Comparison of ENCODE assay signal across 1 cellular context in genomic region chr17:50947844-50948514, GRCh38.
A peak's percentile ranks its signal among the peaks of the same experiment; 100 is the strongest.
TF ChIP-seq lines count a peak whose summit lies in the region.

No MANE protein-coding gene starts in this region.

TF ChIP-seq in K562, 482 proteins besides CTCF, POLR2A, EP300 and RAD21 (continued from another document):
- TF ChIP-seq, protein P1, sequence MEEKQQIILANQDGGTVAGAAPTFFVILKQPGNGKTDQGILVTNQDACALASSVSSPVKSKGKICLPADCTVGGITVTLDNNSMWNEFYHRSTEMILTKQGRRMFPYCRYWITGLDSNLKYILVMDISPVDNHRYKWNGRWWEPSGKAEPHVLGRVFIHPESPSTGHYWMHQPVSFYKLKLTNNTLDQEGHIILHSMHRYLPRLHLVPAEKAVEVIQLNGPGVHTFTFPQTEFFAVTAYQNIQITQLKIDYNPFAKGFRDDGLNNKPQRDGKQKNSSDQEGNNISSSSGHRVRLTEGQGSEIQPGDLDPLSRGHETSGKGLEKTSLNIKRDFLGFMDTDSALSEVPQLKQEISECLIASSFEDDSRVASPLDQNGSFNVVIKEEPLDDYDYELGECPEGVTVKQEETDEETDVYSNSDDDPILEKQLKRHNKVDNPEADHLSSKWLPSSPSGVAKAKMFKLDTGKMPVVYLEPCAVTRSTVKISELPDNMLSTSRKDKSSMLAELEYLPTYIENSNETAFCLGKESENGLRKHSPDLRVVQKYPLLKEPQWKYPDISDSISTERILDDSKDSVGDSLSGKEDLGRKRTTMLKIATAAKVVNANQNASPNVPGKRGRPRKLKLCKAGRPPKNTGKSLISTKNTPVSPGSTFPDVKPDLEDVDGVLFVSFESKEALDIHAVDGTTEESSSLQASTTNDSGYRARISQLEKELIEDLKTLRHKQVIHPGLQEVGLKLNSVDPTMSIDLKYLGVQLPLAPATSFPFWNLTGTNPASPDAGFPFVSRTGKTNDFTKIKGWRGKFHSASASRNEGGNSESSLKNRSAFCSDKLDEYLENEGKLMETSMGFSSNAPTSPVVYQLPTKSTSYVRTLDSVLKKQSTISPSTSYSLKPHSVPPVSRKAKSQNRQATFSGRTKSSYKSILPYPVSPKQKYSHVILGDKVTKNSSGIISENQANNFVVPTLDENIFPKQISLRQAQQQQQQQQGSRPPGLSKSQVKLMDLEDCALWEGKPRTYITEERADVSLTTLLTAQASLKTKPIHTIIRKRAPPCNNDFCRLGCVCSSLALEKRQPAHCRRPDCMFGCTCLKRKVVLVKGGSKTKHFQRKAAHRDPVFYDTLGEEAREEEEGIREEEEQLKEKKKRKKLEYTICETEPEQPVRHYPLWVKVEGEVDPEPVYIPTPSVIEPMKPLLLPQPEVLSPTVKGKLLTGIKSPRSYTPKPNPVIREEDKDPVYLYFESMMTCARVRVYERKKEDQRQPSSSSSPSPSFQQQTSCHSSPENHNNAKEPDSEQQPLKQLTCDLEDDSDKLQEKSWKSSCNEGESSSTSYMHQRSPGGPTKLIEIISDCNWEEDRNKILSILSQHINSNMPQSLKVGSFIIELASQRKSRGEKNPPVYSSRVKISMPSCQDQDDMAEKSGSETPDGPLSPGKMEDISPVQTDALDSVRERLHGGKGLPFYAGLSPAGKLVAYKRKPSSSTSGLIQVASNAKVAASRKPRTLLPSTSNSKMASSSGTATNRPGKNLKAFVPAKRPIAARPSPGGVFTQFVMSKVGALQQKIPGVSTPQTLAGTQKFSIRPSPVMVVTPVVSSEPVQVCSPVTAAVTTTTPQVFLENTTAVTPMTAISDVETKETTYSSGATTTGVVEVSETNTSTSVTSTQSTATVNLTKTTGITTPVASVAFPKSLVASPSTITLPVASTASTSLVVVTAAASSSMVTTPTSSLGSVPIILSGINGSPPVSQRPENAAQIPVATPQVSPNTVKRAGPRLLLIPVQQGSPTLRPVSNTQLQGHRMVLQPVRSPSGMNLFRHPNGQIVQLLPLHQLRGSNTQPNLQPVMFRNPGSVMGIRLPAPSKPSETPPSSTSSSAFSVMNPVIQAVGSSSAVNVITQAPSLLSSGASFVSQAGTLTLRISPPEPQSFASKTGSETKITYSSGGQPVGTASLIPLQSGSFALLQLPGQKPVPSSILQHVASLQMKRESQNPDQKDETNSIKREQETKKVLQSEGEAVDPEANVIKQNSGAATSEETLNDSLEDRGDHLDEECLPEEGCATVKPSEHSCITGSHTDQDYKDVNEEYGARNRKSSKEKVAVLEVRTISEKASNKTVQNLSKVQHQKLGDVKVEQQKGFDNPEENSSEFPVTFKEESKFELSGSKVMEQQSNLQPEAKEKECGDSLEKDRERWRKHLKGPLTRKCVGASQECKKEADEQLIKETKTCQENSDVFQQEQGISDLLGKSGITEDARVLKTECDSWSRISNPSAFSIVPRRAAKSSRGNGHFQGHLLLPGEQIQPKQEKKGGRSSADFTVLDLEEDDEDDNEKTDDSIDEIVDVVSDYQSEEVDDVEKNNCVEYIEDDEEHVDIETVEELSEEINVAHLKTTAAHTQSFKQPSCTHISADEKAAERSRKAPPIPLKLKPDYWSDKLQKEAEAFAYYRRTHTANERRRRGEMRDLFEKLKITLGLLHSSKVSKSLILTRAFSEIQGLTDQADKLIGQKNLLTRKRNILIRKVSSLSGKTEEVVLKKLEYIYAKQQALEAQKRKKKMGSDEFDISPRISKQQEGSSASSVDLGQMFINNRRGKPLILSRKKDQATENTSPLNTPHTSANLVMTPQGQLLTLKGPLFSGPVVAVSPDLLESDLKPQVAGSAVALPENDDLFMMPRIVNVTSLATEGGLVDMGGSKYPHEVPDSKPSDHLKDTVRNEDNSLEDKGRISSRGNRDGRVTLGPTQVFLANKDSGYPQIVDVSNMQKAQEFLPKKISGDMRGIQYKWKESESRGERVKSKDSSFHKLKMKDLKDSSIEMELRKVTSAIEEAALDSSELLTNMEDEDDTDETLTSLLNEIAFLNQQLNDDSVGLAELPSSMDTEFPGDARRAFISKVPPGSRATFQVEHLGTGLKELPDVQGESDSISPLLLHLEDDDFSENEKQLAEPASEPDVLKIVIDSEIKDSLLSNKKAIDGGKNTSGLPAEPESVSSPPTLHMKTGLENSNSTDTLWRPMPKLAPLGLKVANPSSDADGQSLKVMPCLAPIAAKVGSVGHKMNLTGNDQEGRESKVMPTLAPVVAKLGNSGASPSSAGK (IDR thresholded peaks at IDR 0.05), result no peak
- TF ChIP-seq DDX20 (tag; IDR thresholded peaks at IDR 0.05; ENCODE audit: low read depth) (no peak), PYGO2 (tag; IDR thresholded peaks at IDR 0.05) (no peak), ZNF639 (CRISPR knock-in tag; conservative IDR thresholded peaks at IDR 0.05 in 1 of 2, IDR thresholded peaks at IDR 0.05 in 1 of 2) (peak in 1 of 2 experiments; percentile 53; a peak in 1 of 4 replicates), USF2 (CRISPR knock-in tag; IDR thresholded peaks at IDR 0.05) (no peak), EHMT2 (IDR thresholded peaks at IDR 0.05) (no peak), YY1 (IDR thresholded peaks at IDR 0.05; ENCODE audit: borderline replicate concordance in 1 of 3, control insufficient read depth in 1 of 3, extremely low read depth in 1 of 3, insufficient read depth in 3 of 3, insufficient read length in 1 of 3, insufficient replicate concordance in 2 of 3, low read depth in 1 of 3, low read length in 2 of 3) (peak in 1 of 3 experiments; percentile 21), HDAC3 (IDR thresholded peaks at IDR 0.05; ENCODE audit: borderline replicate concordance, partially characterized antibody) (no peak), ARID2 (IDR thresholded peaks at IDR 0.05) (no peak), POLR2AphosphoS2 (IDR thresholded peaks at IDR 0.05; ENCODE audit: low read length) (no peak)
- TF ChIP-seq, protein P2, sequence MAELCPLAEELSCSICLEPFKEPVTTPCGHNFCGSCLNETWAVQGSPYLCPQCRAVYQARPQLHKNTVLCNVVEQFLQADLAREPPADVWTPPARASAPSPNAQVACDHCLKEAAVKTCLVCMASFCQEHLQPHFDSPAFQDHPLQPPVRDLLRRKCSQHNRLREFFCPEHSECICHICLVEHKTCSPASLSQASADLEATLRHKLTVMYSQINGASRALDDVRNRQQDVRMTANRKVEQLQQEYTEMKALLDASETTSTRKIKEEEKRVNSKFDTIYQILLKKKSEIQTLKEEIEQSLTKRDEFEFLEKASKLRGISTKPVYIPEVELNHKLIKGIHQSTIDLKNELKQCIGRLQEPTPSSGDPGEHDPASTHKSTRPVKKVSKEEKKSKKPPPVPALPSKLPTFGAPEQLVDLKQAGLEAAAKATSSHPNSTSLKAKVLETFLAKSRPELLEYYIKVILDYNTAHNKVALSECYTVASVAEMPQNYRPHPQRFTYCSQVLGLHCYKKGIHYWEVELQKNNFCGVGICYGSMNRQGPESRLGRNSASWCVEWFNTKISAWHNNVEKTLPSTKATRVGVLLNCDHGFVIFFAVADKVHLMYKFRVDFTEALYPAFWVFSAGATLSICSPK (IDR thresholded peaks at IDR 0.05; ENCODE audit: borderline replicate concordance), result no peak
